ENCODE assay signal across 23 cellular contexts in genomic region chr11:69489746-69490365, GRCh38. TPM values are rescaled to one million over a fixed set of nuclear protein-coding genes. Genes with fewer than 3 reads are reported as not detected.
DNase-seq lines count a peak whose midpoint lies in the region; ATAC-seq, FAIRE-seq and TF ChIP-seq lines count a peak whose summit lies in the region.
"Had no signal": no experiment of that assay in that cellular context is flagged by ENCODE, and none has a peak within 500 bp of the region (broad histone marks: within the 10 kb centered on the region; RNA-seq: fewer than 3 reads in every experiment).

No MANE protein-coding gene starts in this region.

- TF ChIP-seq CTCF in gastroesophageal sphincter (IDR thresholded peaks at IDR 0.05) = no peak
- TF ChIP-seq CTCF in left ventricle myocardium inferior (IDR thresholded peaks at IDR 0.05; ENCODE audit: borderline replicate concordance) = no peak
- no peak for TF ChIP-seq CTCF in mucosa of descending colon (IDR thresholded peaks at IDR 0.05)
- TF ChIP-seq CTCF in tibial nerve (IDR thresholded peaks at IDR 0.05) = no peak
- TF ChIP-seq CTCF in neural progenitor cell (IDR thresholded peaks at IDR 0.05) = no peak

- no peaks in the 10 kb centered on the region for H3K27me3 ChIP-seq in gastroesophageal sphincter
- H3K27me3 ChIP-seq in left ventricle myocardium inferior (ENCODE audit: low read depth) = no peaks in the 10 kb centered on the region
- H3K27me3 ChIP-seq in tibial nerve = no peaks in the 10 kb centered on the region
- no peaks in the 10 kb centered on the region for H3K27me3 ChIP-seq in small intestine (ENCODE audit: control insufficient read depth in 2 of 2, insufficient read depth in 2 of 2, low read length in 2 of 2)
- no peaks in the 10 kb centered on the region for H3K27me3 ChIP-seq in neural progenitor cell

- TF ChIP-seq POLR2A in gastroesophageal sphincter (IDR thresholded peaks at IDR 0.05) (no peak), tibial nerve (IDR thresholded peaks at IDR 0.05) (no peak)

- H3K9me3 ChIP-seq in gastroesophageal sphincter = no peaks in the 10 kb centered on the region
- no peaks in the 10 kb centered on the region for H3K9me3 ChIP-seq in left ventricle myocardium inferior (replicated peaks)
- no peaks in the 10 kb centered on the region for H3K9me3 ChIP-seq in mucosa of descending colon
- no peaks in the 10 kb centered on the region for H3K9me3 ChIP-seq in tibial nerve
- H3K9me3 ChIP-seq in small intestine (ENCODE audit: control insufficient read depth, low read depth) = no peaks in the 10 kb centered on the region
- H3K9me3 ChIP-seq in neural progenitor cell (ENCODE audit: low read depth) = no peaks in the 10 kb centered on the region

- H3K4me1 ChIP-seq in gastroesophageal sphincter (peaks cover 0 to 36% (median 7%) of the 10 kb centered on the region in 3 donors), left ventricle myocardium inferior (peaks cover 64% of the 10 kb centered on the region), mucosa of descending colon (ENCODE audit: low read depth) (no peaks in the 10 kb centered on the region), tibial nerve (peaks cover 0 to 51% (median 14%) of the 10 kb centered on the region in 4 donors), small intestine (ENCODE audit: control insufficient read depth in 2 of 2, insufficient read depth in 1 of 2, low read depth in 1 of 2, low read length in 1 of 2) (no peaks in the 10 kb centered on the region), neural progenitor cell (peaks cover 17% of the 10 kb centered on the region)

- H3K4me3 ChIP-seq in gastroesophageal sphincter (no peak overlapping the region), left ventricle myocardium inferior (no peak overlapping the region), mucosa of descending colon (no peak overlapping the region), tibial nerve (no peak overlapping the region), small intestine (ENCODE audit: low read depth in 1 of 2, low read length in 2 of 2) (no peak overlapping the region), neural progenitor cell (no peak overlapping the region)

- no peak overlapping the region for H2AFZ ChIP-seq in neural progenitor cell (replicated peaks)

- no peak overlapping the region for H3K4me3 Mint-ChIP-seq in neural progenitor cell
- H3K4me3 Mint-ChIP-seq: CD4-positive, CD25-positive, alpha-beta regulatory T cell; IgD-negative memory B cell had no signal

- H3K27ac Mint-ChIP-seq in neural progenitor cell = no peak overlapping the region
- H3K27ac Mint-ChIP-seq: CD4-positive, CD25-positive, alpha-beta regulatory T cell; IgD-negative memory B cell had no signal

- H3K36me3 Mint-ChIP-seq in neural progenitor cell = no peaks in the 10 kb centered on the region
- H3K36me3 Mint-ChIP-seq: CD4-positive, CD25-positive, alpha-beta regulatory T cell; IgD-negative memory B cell had no signal

- no peaks in the 10 kb centered on the region for H3K36me3 ChIP-seq in gastroesophageal sphincter
- H3K36me3 ChIP-seq in left ventricle myocardium inferior = no peaks in the 10 kb centered on the region
- no peaks in the 10 kb centered on the region for H3K36me3 ChIP-seq in mucosa of descending colon (ENCODE audit: low read depth)
- no peaks in the 10 kb centered on the region for H3K36me3 ChIP-seq in tibial nerve
- H3K36me3 ChIP-seq in small intestine (ENCODE audit: control insufficient read depth in 2 of 2, insufficient read depth in 2 of 2, low read length in 2 of 2) = no peaks in the 10 kb centered on the region
- H3K36me3 ChIP-seq in neural progenitor cell = no peaks in the 10 kb centered on the region

- TF ChIP-seq EP300 in gastroesophageal sphincter (IDR thresholded peaks at IDR 0.05) (no peak), tibial nerve (IDR thresholded peaks at IDR 0.05) (no peak)

- peaks cover 14% of the 10 kb centered on the region for H3K27me3 Mint-ChIP-seq in neural progenitor cell (ENCODE audit: insufficient read depth, low read depth)

- H3K27ac ChIP-seq in gastroesophageal sphincter (peak overlapping the region in 3 of 4 donors; percentile 51 to 61 (median 60)), left ventricle myocardium inferior (replicated peaks) (peak overlapping the region; percentile 94), tibial nerve (peak overlapping the region; percentile 6 to 81 (median 44)), small intestine (ENCODE audit: low read depth in 1 of 2, low read length in 1 of 2) (no peak overlapping the region), neural progenitor cell (no peak overlapping the region)

- peaks cover 39% of the 10 kb centered on the region for H3K4me1 Mint-ChIP-seq in neural progenitor cell
- H3K4me1 Mint-ChIP-seq: CD4-positive, CD25-positive, alpha-beta regulatory T cell; IgD-negative memory B cell had no signal

- DNase-seq in left ventricle myocardium inferior (peak; percentile 9), mucosa of descending colon (peak in 2 of 3 donors; percentile 12 to 34), tibial nerve (ENCODE audit: low spot score in 2 of 2) (no peak), small intestine (no peak), neural progenitor cell (ENCODE audit: low spot score) (no peak), NCI-H1694 (lab: John Stamatoyannopoulos, UW) (no peak)
- DNase-seq: CD4-positive, CD25-positive, alpha-beta regulatory T cell; DMS79; MV-4-11; NCI-H1105 treated with DMSO at 0.1 percent for 48 hours; NCI-H1694 treated with DMSO at 0.1 percent for 48 hours; NCI-H2081 treated with DMSO at 0.1 percent for 48 hours; NCI-H2171 treated with DMSO at 0.1 percent for 48 hours; NCI-H524 treated with DMSO at 0.1 percent for 48 hours; NCI-H82; OCI-M1; SHP77 had no signal

- no peak for ATAC-seq in gastroesophageal sphincter
- no peak for ATAC-seq in mucosa of descending colon

- no peaks in the 10 kb centered on the region for H4K20me1 ChIP-seq in neural progenitor cell (ENCODE audit: low read depth)

- H3K79me2 ChIP-seq in neural progenitor cell (ENCODE audit: low read depth) = no peaks in the 10 kb centered on the region

- no peak for FAIRE-seq in small intestine (lab: Jason Lieb, UNC)
- FAIRE-seq: GM19239, H54 had no signal

- no peak overlapping the region for H3K9ac ChIP-seq in neural progenitor cell

- no peak overlapping the region for H3K4me2 ChIP-seq in neural progenitor cell

- no peaks in the 10 kb centered on the region for H3K9me3 Mint-ChIP-seq in neural progenitor cell
- H3K9me3 Mint-ChIP-seq: CD4-positive, CD25-positive, alpha-beta regulatory T cell; IgD-negative memory B cell had no signal

- no peaks in the 10 kb centered on the region for H3F3A ChIP-seq in neural progenitor cell (ENCODE audit: low read depth)

- WGBS in gastroesophageal sphincter (ENCODE audit: low coverage in 1 of 2), 2 donors = no CpG with 5 or more reads among the region's 11 CpGs
- 90 to 93% methylated on average over 9 of the region's 11 CpGs for WGBS in tibial nerve, 2 donors
- 88 to 96% (median 95%) methylated on average over 10 to 11 of the region's 11 CpGs for WGBS in small intestine, 3 donors

- intact Hi-C loops in left ventricle myocardium inferior (cut with micrococcal nuclease) (no loop called here), mucosa of descending colon (cut with DNase I, micrococcal nuclease) (no loop called here)

RNA-seq across cellular contexts. Expression of gene LINC01488, which starts 8.4 kb away (rescaled TPM):
- not detected for total RNA-seq in gastroesophageal sphincter
- total RNA-seq in left ventricle myocardium inferior = 0.38 TPM
- total RNA-seq in mucosa of descending colon = not detected
- not detected for total RNA-seq in tibial nerve
- not detected for polyA plus RNA-seq in small intestine
- 0.09 TPM in 1 of 2 replicates, not detected in the other for total RNA-seq in neural progenitor cell (ENCODE audit: low replicate concordance)
- total RNA-seq: A673; CD4-positive, CD25-positive, alpha-beta regulatory T cell had no signal
- polyA plus RNA-seq: BJ; CD4-positive, CD25-positive, alpha-beta regulatory T cell; IgD-negative memory B cell had no signal

Comparison
In these comparisons a context has a peak if more than half of its experiments do, and no peak if none do; other contexts are left out.
1. H3K27ac ChIP-seq: peak in gastroesophageal sphincter (3 of 4), left ventricle myocardium inferior (single experiment) and tibial nerve (4 of 4); none in small intestine (0 of 2) and neural progenitor cell (single experiment).
2. DNase-seq: peak in left ventricle myocardium inferior (single experiment) and mucosa of descending colon (2 of 3); none in tibial nerve (0 of 2), small intestine (single experiment), neural progenitor cell (single experiment) and NCI-H1694 (single experiment).